In genomic region chr7:131554880-131555516, GRCh38 we compare ENCODE assay signal across 1 cellular context.
TF ChIP-seq lines count a peak whose summit lies in the region.

No MANE protein-coding gene starts in this region.

TF ChIP-seq in GM12878, 131 proteins besides CTCF, POLR2A, EP300 and RAD21:
- TF ChIP-seq FOS (IDR thresholded peaks at IDR 0.05; ENCODE audit: borderline replicate concordance, extremely low read depth, insufficient read length) (no peak), SUZ12 (IDR thresholded peaks at IDR 0.05; ENCODE audit: unreplicated experiment) (peak; percentile 36), BMI1 (IDR thresholded peaks at IDR 0.05; ENCODE audit: borderline replicate concordance) (no peak), SKIL (IDR thresholded peaks at IDR 0.05; ENCODE audit: low read depth, poor library complexity, severe bottlenecking) (no peak)
